In genomic region chr17:68200689-68201424, GRCh38 we compare ENCODE assay signal across 1 cellular context.
A peak's percentile ranks its signal among the peaks of the same experiment; 100 is the strongest.
TF ChIP-seq lines count a peak whose summit lies in the region.

No MANE protein-coding gene starts in this region.

TF ChIP-seq in K562, 482 proteins besides CTCF, POLR2A, EP300 and RAD21 (continued from another document):
- TF ChIP-seq USF1 (CRISPR knock-in tag; IDR thresholded peaks at IDR 0.05) (0 out of 2 replicates have a peak, but pooled peaks have one; percentile 8), MEF2A (IDR thresholded peaks at IDR 0.05; ENCODE audit: control insufficient read depth, low read depth, low read length) (no peak), ZNF668 (CRISPR knock-in tag; IDR thresholded peaks at IDR 0.05) (no peak), WHSC1 (IDR thresholded peaks at IDR 0.05; ENCODE audit: low read length) (no peak), SMC3 (conservative IDR thresholded peaks at IDR 0.05; ENCODE audit: insufficient read depth, low read depth, low read length) (peak; percentile 71), CREB5 (CRISPR knock-in tag; IDR thresholded peaks at IDR 0.05) (no peak)
